ENCODE assay signal across 8 cellular contexts in genomic region chr18:78967692-78968091, GRCh38. TPM values are rescaled to one million over a fixed set of nuclear protein-coding genes. Genes with fewer than 3 reads are reported as not detected.
"Had no signal": no experiment of that assay in that cellular context is flagged by ENCODE, and none has a peak within 500 bp of the region (broad histone marks: within the 10 kb centered on the region; RNA-seq: fewer than 3 reads in every experiment).

No MANE protein-coding gene starts in this region.

- H3K4me2 ChIP-seq: GM23338 had no signal

- H3K4me3 ChIP-seq: GM23338 had no signal

- ATAC-seq: GM23338 had no signal

- H3K4me3 Mint-ChIP-seq: GM23338, H9, IgD-negative memory B cell had no signal

- DNase-seq: HCEC 1CT had no signal

- FAIRE-seq: H1, H54, HTR-8/SVneo had no signal

- H3K36me3 Mint-ChIP-seq: IgD-negative memory B cell had no signal

- H3K27ac Mint-ChIP-seq: GM23338, H9 had no signal

- H2AFZ ChIP-seq: GM23338 had no signal

- H3K4me1 Mint-ChIP-seq: IgD-negative memory B cell had no signal

RNA-seq across cellular contexts. Expression of gene SALL3, which starts 11.9 kb away (rescaled TPM):
- total RNA-seq: HT-29 had no signal
- polyA plus RNA-seq: IgD-negative memory B cell had no signal
